ENCODE assay signal across 8 cellular contexts in the genomic region with DNA sequence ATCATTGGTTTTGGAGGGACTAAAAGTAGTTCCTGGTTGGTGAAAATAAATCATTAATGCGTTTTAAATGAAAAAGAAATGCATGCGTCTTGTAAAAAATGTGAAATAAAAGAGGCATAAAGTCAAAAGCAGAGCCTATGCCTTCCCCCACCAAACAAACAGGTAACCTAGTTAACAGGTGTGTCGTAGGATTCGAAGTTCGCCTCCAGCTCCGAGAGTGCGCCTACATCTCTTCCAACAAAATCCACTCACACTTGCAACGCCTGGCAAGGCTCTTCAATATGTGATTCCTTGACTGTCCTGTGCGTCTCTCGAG. TPM values are rescaled to one million over a fixed set of nuclear protein-coding genes. Genes with fewer than 3 reads are reported as not detected.
A peak's percentile ranks its signal among the peaks of the same experiment; 100 is the strongest.
DNase-seq lines count a peak whose midpoint lies in the region; ATAC-seq and TF ChIP-seq lines count a peak whose summit lies in the region.

No MANE protein-coding gene starts in this region.

- H3K36me3 ChIP-seq in NT2/D1 (ENCODE audit: insufficient read depth, insufficient read length, low read length) (peaks cover 23% of the 10 kb centered on the region), endodermal cell (ENCODE audit: control insufficient read depth, insufficient read depth, low read length) (peaks cover 8% of the 10 kb centered on the region), osteoblast (ENCODE audit: insufficient read depth, low read length) (peaks cover 4% of the 10 kb centered on the region)

- H3K4me3 ChIP-seq in NT2/D1 (ENCODE audit: insufficient read length, low read depth), result peak overlapping the region; percentile 39
- peak overlapping the region; percentile 83 for H3K4me3 ChIP-seq in endodermal cell (ENCODE audit: low read length)
- H3K4me3 ChIP-seq in osteoblast (ENCODE audit: insufficient read depth, low read length), result peak overlapping the region; percentile 91

- H3K4me1 ChIP-seq in NT2/D1 (ENCODE audit: insufficient read depth, insufficient read length) (peaks cover 3% of the 10 kb centered on the region), endodermal cell (ENCODE audit: control insufficient read depth, insufficient read depth, low read length) (peaks cover 14% of the 10 kb centered on the region), osteoblast (ENCODE audit: insufficient read depth, low read length) (peaks cover 31% of the 10 kb centered on the region)

- H3K9me3 Mint-ChIP-seq in endodermal cell, result no peaks in the 10 kb centered on the region

- peaks cover 31% of the 10 kb centered on the region for H4K20me1 ChIP-seq in osteoblast (ENCODE audit: insufficient read depth, low read length)

- H3K4me1 Mint-ChIP-seq in endodermal cell, result peaks cover 20% of the 10 kb centered on the region

- WGBS in endodermal cell (ENCODE audit: insufficient coverage in 1 of 2, insufficient read length in 1 of 2), 2 experiments, result 54 to 59% methylated on average over 5 to 10 of the region's 10 CpGs

- H3K4me3 Mint-ChIP-seq in endodermal cell, result peak overlapping the region; percentile 91

- no peaks in the 10 kb centered on the region for H3K27me3 Mint-ChIP-seq in endodermal cell (ENCODE audit: insufficient read depth)

- H3K36me3 Mint-ChIP-seq in endodermal cell (ENCODE audit: low read depth), result peaks cover 13% of the 10 kb centered on the region

- peak overlapping the region; percentile 95 for H3K27ac Mint-ChIP-seq in endodermal cell

- TF ChIP-seq CTCF in endodermal cell (conservative IDR thresholded peaks at IDR 0.05), result no peak
- no peak for TF ChIP-seq CTCF in osteoblast (IDR thresholded peaks at IDR 0.05; ENCODE audit: extremely low read depth, low read depth, low read length)

- peak overlapping the region; percentile 95 for H2AFZ ChIP-seq in osteoblast (ENCODE audit: low read length)

- peak overlapping the region; percentile 93 for H3K4me2 ChIP-seq in osteoblast (ENCODE audit: insufficient read depth, low read length)

- peak overlapping the region; percentile 89 for H3K9ac ChIP-seq in NT2/D1 (ENCODE audit: insufficient read length, low read depth)
- H3K9ac ChIP-seq in endodermal cell (ENCODE audit: extremely low read depth, low read length, poor library complexity, severe bottlenecking), result peak overlapping the region; percentile 88

- DNase-seq in NT2/D1 (ENCODE audit: low read depth, low spot score), result no peak
- no peak for DNase-seq in endodermal cell
- no peak for DNase-seq in osteoblast (ENCODE audit: insufficient read length, low spot score, missing footprints)
- DNase-seq in COR-L47 (lab: John Stamatoyannopoulos, UW), result no peak
- DNase-seq in T-helper 9 cell, result no peak
- no peak for DNase-seq in HT-29 (ENCODE audit: low spot score)

- H3K9me3 ChIP-seq in NT2/D1 (ENCODE audit: insufficient read depth, low read length), result no peaks in the 10 kb centered on the region
- H3K9me3 ChIP-seq in endodermal cell (ENCODE audit: control insufficient read depth, low read length), result peaks cover 4% of the 10 kb centered on the region
- no peaks in the 10 kb centered on the region for H3K9me3 ChIP-seq in osteoblast (ENCODE audit: low read depth, low read length)

- ATAC-seq in GM18517 (IDR thresholded peaks at IDR 0.05; ENCODE audit: unreplicated experiment), result peak; percentile 14
- ATAC-seq in GM21619 (IDR thresholded peaks at IDR 0.05; ENCODE audit: unreplicated experiment), result no peak

- peaks cover 65% of the 10 kb centered on the region for H3K79me2 ChIP-seq in osteoblast (ENCODE audit: insufficient read depth, low read length)

- H3K27me3 ChIP-seq in NT2/D1 (ENCODE audit: insufficient read depth, insufficient read length) (no peaks in the 10 kb centered on the region), endodermal cell (ENCODE audit: control insufficient read depth, insufficient read depth, low read length, poor library complexity, severe bottlenecking) (no peaks in the 10 kb centered on the region), osteoblast (ENCODE audit: insufficient read depth, low read length) (no peaks in the 10 kb centered on the region)

- peak overlapping the region; percentile 95 for H3K27ac ChIP-seq in endodermal cell (ENCODE audit: low read depth, low read length)
- H3K27ac ChIP-seq in osteoblast (ENCODE audit: low read depth, low read length), result peak overlapping the region; percentile 97

RNA-seq across cellular contexts. Expression of gene SMAD4, which starts 0.7 kb away (rescaled TPM):
- total RNA-seq in endodermal cell, result 100 to 1,000 TPM; 132 to 133 TPM
- polyA plus RNA-seq in endodermal cell (2013, experiment 1 of 2), result 136 TPM
- 130 TPM for polyA plus RNA-seq in endodermal cell (2013, experiment 2 of 2)
- total RNA-seq in osteoblast, result 121 and 128 TPM in 2 replicates
- total RNA-seq in HT-29 (2014; rRNA removed; shearing (Covaris generic)), result 6.7 and 7.2 TPM in 2 replicates

Comparison
In these comparisons a context has a peak if more than half of its experiments do, and no peak if none do; other contexts are left out.
1. H3K4me3 ChIP-seq: peak in every context shown above with its lines; median percentile 91 in osteoblast; 83 in endodermal cell; 39 in NT2/D1.
2. RNA of gene SMAD4, which starts 0.7 kb away (total RNA-seq): 132 to 133 TPM in endodermal cell and 121 to 128 TPM in osteoblast; 6.7 to 7.2 TPM in HT-29; every median in the first group is over 10 times any median in the second.